In genomic region chr18:55386545-55386944, GRCh38 we compare ENCODE assay signal across 1 cellular context.
TF ChIP-seq lines count a peak whose summit lies in the region.

No MANE protein-coding gene starts in this region.

TF ChIP-seq in endothelial cell of umbilical vein, 7 proteins besides CTCF, POLR2A, EP300 and RAD21:
- TF ChIP-seq JUN (IDR thresholded peaks at IDR 0.05; ENCODE audit: borderline replicate concordance, insufficient read depth, insufficient read length, low read depth) = no peak
- TF ChIP-seq POLR2AphosphoS5 (IDR thresholded peaks at IDR 0.05; ENCODE audit: insufficient read depth, low read depth, low read length) = no peak
- no peak for TF ChIP-seq MYC (IDR thresholded peaks at IDR 0.05; ENCODE audit: low read depth, low read length)
- TF ChIP-seq EZH2 (IDR thresholded peaks at IDR 0.05; ENCODE audit: borderline replicate concordance, low read depth, low read length, severe bottlenecking) = no peak
- no peak for TF ChIP-seq FOS (IDR thresholded peaks at IDR 0.05; ENCODE audit: borderline replicate concordance, insufficient read depth, low read length)
- no peak for TF ChIP-seq GATA2 (IDR thresholded peaks at IDR 0.05; ENCODE audit: insufficient read depth, insufficient read length, low read depth, low read length)
- TF ChIP-seq, protein P1, sequence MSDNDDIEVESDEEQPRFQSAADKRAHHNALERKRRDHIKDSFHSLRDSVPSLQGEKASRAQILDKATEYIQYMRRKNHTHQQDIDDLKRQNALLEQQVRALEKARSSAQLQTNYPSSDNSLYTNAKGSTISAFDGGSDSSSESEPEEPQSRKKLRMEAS (IDR thresholded peaks at IDR 0.05; ENCODE audit: insufficient read depth, insufficient read length) = no peak
TF ChIP-seq in endothelial cell of umbilical vein: peak in this region for 0.
